In genomic region chr10:125531470-125531869, GRCh38 we compare ENCODE assay signal across 20 cellular contexts.
DNase-seq lines count a peak whose midpoint lies in the region; ATAC-seq and TF ChIP-seq lines count a peak whose summit lies in the region.
"Had no signal": no experiment of that assay in that cellular context is flagged by ENCODE, and none has a peak within 500 bp of the region (broad histone marks: within the 10 kb centered on the region; RNA-seq: fewer than 3 reads in every experiment).

No MANE protein-coding gene starts in this region.

- no peaks in the 10 kb centered on the region for H3K9me3 Mint-ChIP-seq in mesothelial cell of epicardium
- H3K9me3 Mint-ChIP-seq: activated T-helper 2 cell treated with anti-CD3 and anti-CD28 coated beads, Interferon-gamma antibody, Interleukin-2, Interleukin-4, amounts not matched to agents 10 μg/mL and 5 μg/mL and 100 μg/mL, durations not matched to agents 14 hours and 24 hours and 36 hours had no signal

- H3K4me3 Mint-ChIP-seq in mesothelial cell of epicardium = no peak overlapping the region
- H3K4me3 Mint-ChIP-seq: type B pancreatic cell had no signal

- H3K27ac Mint-ChIP-seq in mesothelial cell of epicardium = no peak overlapping the region
- H3K27ac Mint-ChIP-seq: activated T-helper 2 cell treated with anti-CD3 and anti-CD28 coated beads, Interferon-gamma antibody, Interleukin-2, Interleukin-4, amounts not matched to agents 10 μg/mL and 5 μg/mL and 100 μg/mL, durations not matched to agents 14 hours and 24 hours and 36 hours; type B pancreatic cell had no signal

- no peaks in the 10 kb centered on the region for H3K27me3 ChIP-seq in endocrine pancreas (ENCODE audit: control insufficient read depth, insufficient read depth, low read length)
- H3K27me3 ChIP-seq: BLaER1 had no signal

- no peaks in the 10 kb centered on the region for H3K36me3 Mint-ChIP-seq in mesothelial cell of epicardium
- H3K36me3 Mint-ChIP-seq: type B pancreatic cell had no signal

- DNase-seq in DMS79 (lab: John Stamatoyannopoulos, UW) (peak; percentile 3), DMS79 treated with DMSO at 0.1 percent for 48 hours (lab: John Stamatoyannopoulos, UW) (no peak), NCI-H2196 treated with DMSO at 0.1 percent for 48 hours (lab: John Stamatoyannopoulos, UW; ENCODE audit: unreplicated experiment) (peak; percentile 29), superior temporal gyrus (ENCODE audit: extremely low spot score) (peak; percentile 61), mesothelial cell of epicardium (ENCODE audit: low spot score in 2 of 2, unreplicated experiment in 2 of 2) (no peak)
- DNase-seq in central memory CD4-positive, alpha-beta T cell = no peak
- DNase-seq: 8988T; adrenal gland; cerebellar nuclear complex; EL; Karpas-422; NCI-H2029; Right ventricle myocardium superior; stimulated activated naive CD8-positive, alpha-beta T cell treated with anti-CD3 and anti-CD28 coated beads, Interleukin-15, Interleukin-2, amounts not matched to agents 100 U/mL and 50 U/mL, for 24 hours had no signal

- no peak for TF ChIP-seq CTCF in mesothelial cell of epicardium (IDR thresholded peaks at IDR 0.05; ENCODE audit: unreplicated experiment)

- peak overlapping the region; percentile 61 for H3K4me3 ChIP-seq in endocrine pancreas (ENCODE audit: control insufficient read depth, insufficient read depth, low read length)
- H3K4me3 ChIP-seq: adrenal gland, BLaER1 had no signal

- H3K9me3 ChIP-seq in endocrine pancreas (ENCODE audit: control insufficient read depth, low read length) = no peaks in the 10 kb centered on the region
- H3K9me3 ChIP-seq: adrenal gland, BLaER1 had no signal

- peak overlapping the region; percentile 30 for H3K9ac ChIP-seq in endocrine pancreas (ENCODE audit: control insufficient read depth, insufficient read depth, low read length)
- H3K9ac ChIP-seq: BLaER1 had no signal

- H3K36me3 ChIP-seq in endocrine pancreas (ENCODE audit: control insufficient read depth, insufficient read depth, low read length) = no peaks in the 10 kb centered on the region
- H3K36me3 ChIP-seq: adrenal gland, BLaER1 had no signal

- H3K4me1 Mint-ChIP-seq in mesothelial cell of epicardium = peaks cover 2% of the 10 kb centered on the region

- peaks cover 36% of the 10 kb centered on the region for H3K27me3 Mint-ChIP-seq in mesothelial cell of epicardium (ENCODE audit: low read depth)

- ATAC-seq in GM21619 (IDR thresholded peaks at IDR 0.05; ENCODE audit: unreplicated experiment) = no peak
- ATAC-seq: activated CD4-positive, CD25-positive, alpha-beta regulatory T cell treated with anti-CD3 and anti-CD28 coated beads, Interleukin-2, amount 50 U/mL, for 24 hours; stimulated activated naive CD8-positive, alpha-beta T cell treated with anti-CD3 and anti-CD28 coated beads, Interleukin-15, Interleukin-2, amounts not matched to agents 100 U/mL and 50 U/mL, for 24 hours had no signal

- H3K4me1 ChIP-seq in endocrine pancreas (ENCODE audit: control insufficient read depth, insufficient read depth, low read length) = no peaks in the 10 kb centered on the region
- H3K4me1 ChIP-seq: adrenal gland had no signal

Comparison
In these comparisons a context has a peak if more than half of its experiments do, and no peak if none do; other contexts are left out.
1. DNase-seq: peak in DMS79 (single experiment), NCI-H2196 treated with DMSO at 0.1 percent for 48 hours (single experiment) and superior temporal gyrus (single experiment); none in DMS79 treated with DMSO at 0.1 percent for 48 hours (single experiment), mesothelial cell of epicardium (0 of 2) and central memory CD4-positive, alpha-beta T cell (single experiment).